In the genomic region with DNA sequence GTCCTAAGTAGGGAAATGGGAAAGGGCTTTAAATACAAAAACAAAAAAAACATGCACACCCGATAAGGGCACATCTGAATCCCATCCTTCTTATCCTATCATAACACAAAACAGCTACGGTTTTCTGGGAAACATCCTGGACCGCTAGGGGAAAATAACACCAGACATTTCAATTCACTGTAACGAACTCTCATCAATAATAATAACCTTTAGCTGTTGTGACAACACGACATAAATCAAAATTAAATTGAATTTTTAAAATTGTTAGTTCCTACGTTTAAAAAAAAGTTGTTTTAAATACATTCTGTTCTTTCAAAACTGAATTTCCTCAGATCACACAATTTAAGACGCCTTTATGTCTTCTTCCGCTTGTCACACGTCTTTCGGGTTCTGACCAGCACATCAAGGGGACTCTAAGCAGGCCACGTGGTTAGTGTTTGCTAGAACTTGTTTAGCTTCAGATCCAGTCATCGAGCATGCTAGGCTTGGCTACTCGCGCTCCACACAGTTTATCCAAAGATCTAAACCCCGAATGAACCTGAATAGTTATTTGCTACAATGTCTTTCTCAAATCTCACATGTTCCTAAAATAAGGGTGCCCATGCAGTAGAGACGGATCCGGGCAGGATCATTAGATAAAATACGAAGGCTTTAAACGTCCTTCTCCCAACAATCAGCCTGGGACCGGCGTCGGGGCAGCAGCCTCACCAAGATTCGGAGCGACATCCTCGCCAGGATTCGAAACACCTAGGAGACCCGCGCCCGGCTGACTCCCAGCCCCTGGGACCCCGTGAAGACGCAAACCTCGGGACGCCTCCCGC, we compare ENCODE assay signal across 1 cellular context.
TF ChIP-seq lines count a peak whose summit lies in the region.

No MANE protein-coding gene starts in this region.

TF ChIP-seq in GM12878, 131 proteins besides CTCF, POLR2A, EP300 and RAD21:
- TF ChIP-seq, protein P1, sequence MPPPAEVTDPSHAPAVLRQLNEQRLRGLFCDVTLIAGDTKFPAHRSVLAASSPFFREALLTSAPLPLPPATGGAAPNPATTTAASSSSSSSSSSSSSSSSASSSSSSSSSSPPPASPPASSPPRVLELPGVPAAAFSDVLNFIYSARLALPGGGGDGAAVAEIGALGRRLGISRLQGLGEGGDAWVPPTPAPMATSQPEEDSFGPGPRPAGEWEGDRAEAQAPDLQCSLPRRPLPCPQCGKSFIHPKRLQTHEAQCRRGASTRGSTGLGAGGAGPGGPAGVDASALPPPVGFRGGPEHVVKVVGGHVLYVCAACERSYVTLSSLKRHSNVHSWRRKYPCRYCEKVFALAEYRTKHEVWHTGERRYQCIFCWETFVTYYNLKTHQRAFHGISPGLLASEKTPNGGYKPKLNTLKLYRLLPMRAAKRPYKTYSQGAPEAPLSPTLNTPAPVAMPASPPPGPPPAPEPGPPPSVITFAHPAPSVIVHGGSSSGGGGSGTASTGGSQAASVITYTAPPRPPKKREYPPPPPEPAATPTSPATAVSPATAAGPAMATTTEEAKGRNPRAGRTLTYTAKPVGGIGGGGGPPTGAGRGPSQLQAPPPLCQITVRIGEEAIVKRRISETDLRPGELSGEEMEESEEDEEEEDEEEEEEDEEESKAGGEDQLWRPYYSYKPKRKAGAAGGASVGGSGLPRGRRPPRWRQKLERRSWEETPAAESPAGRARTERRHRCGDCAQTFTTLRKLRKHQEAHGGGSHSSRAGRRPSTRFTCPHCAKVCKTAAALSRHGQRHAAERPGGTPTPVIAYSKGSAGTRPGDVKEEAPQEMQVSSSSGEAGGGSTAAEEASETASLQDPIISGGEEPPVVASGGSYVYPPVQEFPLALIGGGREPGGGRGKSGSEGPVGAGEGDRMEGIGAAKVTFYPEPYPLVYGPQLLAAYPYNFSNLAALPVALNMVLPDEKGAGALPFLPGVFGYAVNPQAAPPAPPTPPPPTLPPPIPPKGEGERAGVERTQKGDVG (CRISPR knock-in tag; IDR thresholded peaks at IDR 0.05): no peak
- TF ChIP-seq, protein P2, sequence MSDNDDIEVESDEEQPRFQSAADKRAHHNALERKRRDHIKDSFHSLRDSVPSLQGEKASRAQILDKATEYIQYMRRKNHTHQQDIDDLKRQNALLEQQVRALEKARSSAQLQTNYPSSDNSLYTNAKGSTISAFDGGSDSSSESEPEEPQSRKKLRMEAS (IDR thresholded peaks at IDR 0.05; ENCODE audit: low read depth, low read length): peak; percentile 89
- TF ChIP-seq YBX1 (IDR thresholded peaks at IDR 0.05) (no peak), STAT3 (IDR thresholded peaks at IDR 0.05; ENCODE audit: low read depth, low read length) (no peak), RAD51 (IDR thresholded peaks at IDR 0.05) (peak; percentile 81), CHD2 (IDR thresholded peaks at IDR 0.05; ENCODE audit: borderline replicate concordance, low read depth, low read length) (0 out of 2 replicates have a peak, but pooled peaks have one; percentile 10), EED (IDR thresholded peaks at IDR 0.05; ENCODE audit: low read depth) (no peak), MXI1 (IDR thresholded peaks at IDR 0.05; ENCODE audit: low read depth, low read length) (peak; percentile 98), ZNF384 (IDR thresholded peaks at IDR 0.05; ENCODE audit: borderline replicate concordance, low read depth, low read length) (no peak), CREB1 (IDR thresholded peaks at IDR 0.05; ENCODE audit: low read depth) (no peak), CBX3 (IDR thresholded peaks at IDR 0.05; ENCODE audit: borderline replicate concordance, low read depth) (no peak), CBX5 (IDR thresholded peaks at IDR 0.05; ENCODE audit: low read depth) (no peak), SIN3A (IDR thresholded peaks at IDR 0.05; ENCODE audit: low read depth, low read length) (0 out of 2 replicates have a peak, but pooled peaks have one; percentile 69), HDAC6 (IDR thresholded peaks at IDR 0.05; ENCODE audit: unreplicated experiment) (no peak), PAX8 (IDR thresholded peaks at IDR 0.05) (no peak)
- TF ChIP-seq, protein P3, sequence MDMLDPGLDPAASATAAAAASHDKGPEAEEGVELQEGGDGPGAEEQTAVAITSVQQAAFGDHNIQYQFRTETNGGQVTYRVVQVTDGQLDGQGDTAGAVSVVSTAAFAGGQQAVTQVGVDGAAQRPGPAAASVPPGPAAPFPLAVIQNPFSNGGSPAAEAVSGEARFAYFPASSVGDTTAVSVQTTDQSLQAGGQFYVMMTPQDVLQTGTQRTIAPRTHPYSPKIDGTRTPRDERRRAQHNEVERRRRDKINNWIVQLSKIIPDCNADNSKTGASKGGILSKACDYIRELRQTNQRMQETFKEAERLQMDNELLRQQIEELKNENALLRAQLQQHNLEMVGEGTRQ (IDR thresholded peaks at IDR 0.05; ENCODE audit: borderline replicate concordance, low read depth, low read length): peak; percentile 31; the same call in 1 of the 2 replicates
- TF ChIP-seq, protein P4, sequence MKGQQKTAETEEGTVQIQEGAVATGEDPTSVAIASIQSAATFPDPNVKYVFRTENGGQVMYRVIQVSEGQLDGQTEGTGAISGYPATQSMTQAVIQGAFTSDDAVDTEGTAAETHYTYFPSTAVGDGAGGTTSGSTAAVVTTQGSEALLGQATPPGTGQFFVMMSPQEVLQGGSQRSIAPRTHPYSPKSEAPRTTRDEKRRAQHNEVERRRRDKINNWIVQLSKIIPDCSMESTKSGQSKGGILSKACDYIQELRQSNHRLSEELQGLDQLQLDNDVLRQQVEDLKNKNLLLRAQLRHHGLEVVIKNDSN (IDR thresholded peaks at IDR 0.05; ENCODE audit: borderline replicate concordance, extremely low read length, insufficient read depth, low read depth, low read length): peak; percentile 59
- TF ChIP-seq, protein P5, sequence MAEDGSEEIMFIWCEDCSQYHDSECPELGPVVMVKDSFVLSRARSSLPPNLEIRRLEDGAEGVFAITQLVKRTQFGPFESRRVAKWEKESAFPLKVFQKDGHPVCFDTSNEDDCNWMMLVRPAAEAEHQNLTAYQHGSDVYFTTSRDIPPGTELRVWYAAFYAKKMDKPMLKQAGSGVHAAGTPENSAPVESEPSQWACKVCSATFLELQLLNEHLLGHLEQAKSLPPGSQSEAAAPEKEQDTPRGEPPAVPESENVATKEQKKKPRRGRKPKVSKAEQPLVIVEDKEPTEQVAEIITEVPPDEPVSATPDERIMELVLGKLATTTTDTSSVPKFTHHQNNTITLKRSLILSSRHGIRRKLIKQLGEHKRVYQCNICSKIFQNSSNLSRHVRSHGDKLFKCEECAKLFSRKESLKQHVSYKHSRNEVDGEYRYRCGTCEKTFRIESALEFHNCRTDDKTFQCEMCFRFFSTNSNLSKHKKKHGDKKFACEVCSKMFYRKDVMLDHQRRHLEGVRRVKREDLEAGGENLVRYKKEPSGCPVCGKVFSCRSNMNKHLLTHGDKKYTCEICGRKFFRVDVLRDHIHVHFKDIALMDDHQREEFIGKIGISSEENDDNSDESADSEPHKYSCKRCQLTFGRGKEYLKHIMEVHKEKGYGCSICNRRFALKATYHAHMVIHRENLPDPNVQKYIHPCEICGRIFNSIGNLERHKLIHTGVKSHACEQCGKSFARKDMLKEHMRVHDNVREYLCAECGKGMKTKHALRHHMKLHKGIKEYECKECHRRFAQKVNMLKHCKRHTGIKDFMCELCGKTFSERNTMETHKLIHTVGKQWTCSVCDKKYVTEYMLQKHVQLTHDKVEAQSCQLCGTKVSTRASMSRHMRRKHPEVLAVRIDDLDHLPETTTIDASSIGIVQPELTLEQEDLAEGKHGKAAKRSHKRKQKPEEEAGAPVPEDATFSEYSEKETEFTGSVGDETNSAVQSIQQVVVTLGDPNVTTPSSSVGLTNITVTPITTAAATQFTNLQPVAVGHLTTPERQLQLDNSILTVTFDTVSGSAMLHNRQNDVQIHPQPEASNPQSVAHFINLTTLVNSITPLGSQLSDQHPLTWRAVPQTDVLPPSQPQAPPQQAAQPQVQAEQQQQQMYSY (CRISPR knock-in tag; IDR thresholded peaks at IDR 0.05): no peak
- TF ChIP-seq, protein P6, sequence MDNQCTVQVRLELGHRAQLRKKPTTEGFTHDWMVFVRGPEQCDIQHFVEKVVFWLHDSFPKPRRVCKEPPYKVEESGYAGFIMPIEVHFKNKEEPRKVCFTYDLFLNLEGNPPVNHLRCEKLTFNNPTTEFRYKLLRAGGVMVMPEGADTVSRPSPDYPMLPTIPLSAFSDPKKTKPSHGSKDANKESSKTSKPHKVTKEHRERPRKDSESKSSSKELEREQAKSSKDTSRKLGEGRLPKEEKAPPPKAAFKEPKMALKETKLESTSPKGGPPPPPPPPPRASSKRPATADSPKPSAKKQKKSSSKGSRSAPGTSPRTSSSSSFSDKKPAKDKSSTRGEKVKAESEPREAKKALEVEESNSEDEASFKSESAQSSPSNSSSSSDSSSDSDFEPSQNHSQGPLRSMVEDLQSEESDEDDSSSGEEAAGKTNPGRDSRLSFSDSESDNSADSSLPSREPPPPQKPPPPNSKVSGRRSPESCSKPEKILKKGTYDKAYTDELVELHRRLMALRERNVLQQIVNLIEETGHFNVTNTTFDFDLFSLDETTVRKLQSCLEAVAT (IDR thresholded peaks at IDR 0.05): no peak
- TF ChIP-seq, protein P7, sequence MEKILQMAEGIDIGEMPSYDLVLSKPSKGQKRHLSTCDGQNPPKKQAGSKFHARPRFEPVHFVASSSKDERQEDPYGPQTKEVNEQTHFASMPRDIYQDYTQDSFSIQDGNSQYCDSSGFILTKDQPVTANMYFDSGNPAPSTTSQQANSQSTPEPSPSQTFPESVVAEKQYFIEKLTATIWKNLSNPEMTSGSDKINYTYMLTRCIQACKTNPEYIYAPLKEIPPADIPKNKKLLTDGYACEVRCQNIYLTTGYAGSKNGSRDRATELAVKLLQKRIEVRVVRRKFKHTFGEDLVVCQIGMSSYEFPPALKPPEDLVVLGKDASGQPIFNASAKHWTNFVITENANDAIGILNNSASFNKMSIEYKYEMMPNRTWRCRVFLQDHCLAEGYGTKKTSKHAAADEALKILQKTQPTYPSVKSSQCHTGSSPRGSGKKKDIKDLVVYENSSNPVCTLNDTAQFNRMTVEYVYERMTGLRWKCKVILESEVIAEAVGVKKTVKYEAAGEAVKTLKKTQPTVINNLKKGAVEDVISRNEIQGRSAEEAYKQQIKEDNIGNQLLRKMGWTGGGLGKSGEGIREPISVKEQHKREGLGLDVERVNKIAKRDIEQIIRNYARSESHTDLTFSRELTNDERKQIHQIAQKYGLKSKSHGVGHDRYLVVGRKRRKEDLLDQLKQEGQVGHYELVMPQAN (conservative IDR thresholded peaks at IDR 0.05): peak; percentile 69; the same call in 1 of the 2 replicates
- TF ChIP-seq, protein P8, sequence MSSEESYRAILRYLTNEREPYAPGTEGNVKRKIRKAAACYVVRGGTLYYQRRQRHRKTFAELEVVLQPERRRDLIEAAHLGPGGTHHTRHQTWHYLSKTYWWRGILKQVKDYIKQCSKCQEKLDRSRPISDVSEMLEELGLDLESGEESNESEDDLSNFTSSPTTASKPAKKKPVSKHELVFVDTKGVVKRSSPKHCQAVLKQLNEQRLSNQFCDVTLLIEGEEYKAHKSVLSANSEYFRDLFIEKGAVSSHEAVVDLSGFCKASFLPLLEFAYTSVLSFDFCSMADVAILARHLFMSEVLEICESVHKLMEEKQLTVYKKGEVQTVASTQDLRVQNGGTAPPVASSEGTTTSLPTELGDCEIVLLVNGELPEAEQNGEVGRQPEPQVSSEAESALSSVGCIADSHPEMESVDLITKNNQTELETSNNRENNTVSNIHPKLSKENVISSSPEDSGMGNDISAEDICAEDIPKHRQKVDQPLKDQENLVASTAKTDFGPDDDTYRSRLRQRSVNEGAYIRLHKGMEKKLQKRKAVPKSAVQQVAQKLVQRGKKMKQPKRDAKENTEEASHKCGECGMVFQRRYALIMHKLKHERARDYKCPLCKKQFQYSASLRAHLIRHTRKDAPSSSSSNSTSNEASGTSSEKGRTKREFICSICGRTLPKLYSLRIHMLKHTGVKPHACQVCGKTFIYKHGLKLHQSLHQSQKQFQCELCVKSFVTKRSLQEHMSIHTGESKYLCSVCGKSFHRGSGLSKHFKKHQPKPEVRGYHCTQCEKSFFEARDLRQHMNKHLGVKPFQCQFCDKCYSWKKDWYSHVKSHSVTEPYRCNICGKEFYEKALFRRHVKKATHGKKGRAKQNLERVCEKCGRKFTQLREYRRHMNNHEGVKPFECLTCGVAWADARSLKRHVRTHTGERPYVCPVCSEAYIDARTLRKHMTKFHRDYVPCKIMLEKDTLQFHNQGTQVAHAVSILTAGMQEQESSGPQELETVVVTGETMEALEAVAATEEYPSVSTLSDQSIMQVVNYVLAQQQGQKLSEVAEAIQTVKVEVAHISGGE (CRISPR knock-in tag; IDR thresholded peaks at IDR 0.05): no peak
